23 cellular contexts compared by ENCODE assay signal in the genomic region with DNA sequence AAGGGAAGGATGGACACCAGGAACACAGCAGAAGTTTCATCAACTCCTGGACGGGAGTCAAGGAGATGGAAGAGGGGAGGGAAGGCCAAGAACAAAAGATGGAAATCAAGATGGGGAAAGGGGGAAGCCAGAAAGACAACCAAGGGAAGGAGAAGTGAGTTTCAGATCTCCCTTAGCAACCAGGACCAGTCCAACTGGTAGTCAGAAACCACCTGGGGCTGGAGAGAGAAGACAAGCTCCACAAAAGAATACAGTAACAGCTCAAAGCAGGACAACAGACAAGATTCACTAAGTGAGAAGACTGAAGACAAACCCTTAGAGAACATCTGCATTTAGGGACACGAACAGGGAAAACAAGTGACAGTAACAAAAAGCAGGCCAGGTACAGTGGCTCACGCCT.
"Had no signal": no experiment of that assay in that cellular context is flagged by ENCODE, and none has a peak within 500 bp of the region (broad histone marks: within the 10 kb centered on the region; RNA-seq: fewer than 3 reads in every experiment).

No MANE protein-coding gene starts in this region.

- H3K27me3 ChIP-seq: adrenal gland, breast epithelium, gastroesophageal sphincter, heart right ventricle, testis, upper lobe of left lung had no signal

- H3K9me3 ChIP-seq: adrenal gland, breast epithelium, heart right ventricle, testis, upper lobe of left lung had no signal

- H3K36me3 ChIP-seq: adrenal gland had no signal

- DNase-seq: activated CD4-positive, alpha-beta T cell treated with anti-CD3 and anti-CD28 coated beads, Interleukin-2, amount 10 ng/mL, durations not matched to agents 7 days and 5 days; activated CD4-positive, CD25-positive, alpha-beta regulatory T cell; activated CD8-positive, alpha-beta memory T cell treated with anti-CD3 and anti-CD28 coated beads for 24 hours; activated gamma-delta T cell treated with Interleukin-2 at 50 U/mL for 16 hours; adrenal gland; cerebellar nuclear complex; cortex of kidney; heart right ventricle; mesendoderm; occipital lobe; posterior cingulate gyrus; retina; stimulated activated CD4-positive, alpha-beta T cell treated with anti-CD3 and anti-CD28 coated beads, Interleukin-2, amount 100 ng/mL, for 24 hours; stimulated activated naive CD8-positive, alpha-beta T cell treated with anti-CD3 and anti-CD28 coated beads, Interleukin-15, Interleukin-2, amounts not matched to agents 100 U/mL and 50 U/mL, for 24 hours; testis; upper lobe of left lung had no signal

- H3K4me3 ChIP-seq: adrenal gland, breast epithelium, gastroesophageal sphincter, heart right ventricle, SK-N-MC, testis, upper lobe of left lung had no signal

- ATAC-seq: activated naive CD4-positive, alpha-beta T cell treated with anti-CD3 and anti-CD28 coated beads, Interleukin-2, amount 50 U/mL, for 72 hours; gastroesophageal sphincter; heart right ventricle; natural killer cell treated with Interleukin-12 subunit alpha and Interleukin-12 subunit beta and Interleukin-15 and Interleukin-18, amount 100 ng/mL, for 72 hours; stimulated activated naive CD8-positive, alpha-beta T cell treated with anti-CD3 and anti-CD28 coated beads, Interleukin-15, Interleukin-2, amounts not matched to agents 100 U/mL and 50 U/mL, for 24 hours had no signal

- H3K4me1 ChIP-seq: adrenal gland, breast epithelium, testis, upper lobe of left lung had no signal

- FAIRE-seq: astrocyte, endometrium had no signal

- H3K27ac ChIP-seq: adrenal gland, breast epithelium, gastroesophageal sphincter, heart right ventricle, SK-N-MC, testis, upper lobe of left lung had no signal
